ENCODE assay signal across 17 cellular contexts in the genomic region with DNA sequence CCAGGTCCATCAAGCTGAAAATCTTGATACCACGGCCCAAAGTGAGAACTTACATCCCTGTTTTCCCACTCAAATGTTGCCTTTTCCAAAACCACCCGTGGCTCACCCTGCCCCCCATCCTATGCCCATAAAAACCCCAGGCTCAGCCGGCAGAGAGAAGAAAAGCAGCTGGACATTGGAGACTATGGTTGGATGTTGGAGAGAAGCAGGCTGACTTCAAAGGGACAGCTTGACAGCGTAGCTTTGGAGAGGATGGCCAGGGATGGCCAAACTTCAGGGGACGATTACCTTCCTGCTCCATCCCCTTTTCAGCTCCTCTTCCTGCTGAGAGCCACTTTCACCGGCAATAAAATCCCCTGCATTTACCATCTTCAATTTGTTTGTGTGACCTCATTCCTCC. TPM values are rescaled to one million over a fixed set of nuclear protein-coding genes. Genes with fewer than 3 reads are reported as not detected.
DNase-seq lines count a peak whose midpoint lies in the region; ATAC-seq and TF ChIP-seq lines count a peak whose summit lies in the region.
"Had no signal": no experiment of that assay in that cellular context is flagged by ENCODE, and none has a peak within 500 bp of the region (broad histone marks: within the 10 kb centered on the region; RNA-seq: fewer than 3 reads in every experiment).

No MANE protein-coding gene starts in this region.

- no peak overlapping the region for H3K27ac Mint-ChIP-seq in CD4-positive, alpha-beta T cell
- H3K27ac Mint-ChIP-seq in endodermal cell (no peak overlapping the region), type B pancreatic cell (no peak overlapping the region)
- H3K27ac Mint-ChIP-seq: B cell; CD4-positive, CD25-positive, alpha-beta regulatory T cell had no signal

- 87 to 89% methylated on average over 3 to 5 of the region's 6 CpGs for WGBS in endodermal cell (ENCODE audit: insufficient coverage in 1 of 2, insufficient read length in 1 of 2), 2 experiments

- H3K4me1 ChIP-seq in endodermal cell (ENCODE audit: control insufficient read depth, insufficient read depth, low read length) (no peaks in the 10 kb centered on the region), vagina (peaks cover 12% of the 10 kb centered on the region)
- H3K4me1 ChIP-seq: HAP-1 had no signal

- H3K27me3 Mint-ChIP-seq in CD4-positive, alpha-beta T cell: no peaks in the 10 kb centered on the region
- H3K27me3 Mint-ChIP-seq in endodermal cell (ENCODE audit: insufficient read depth) (peaks cover 6% of the 10 kb centered on the region), type B pancreatic cell (peaks cover 5% of the 10 kb centered on the region)
- H3K27me3 Mint-ChIP-seq: CD4-positive, CD25-positive, alpha-beta regulatory T cell; CD8-positive, alpha-beta memory T cell had no signal

- H3K36me3 ChIP-seq in endodermal cell (ENCODE audit: control insufficient read depth, insufficient read depth, low read length): no peaks in the 10 kb centered on the region
- no peaks in the 10 kb centered on the region for H3K36me3 ChIP-seq in vagina
- H3K36me3 ChIP-seq: BLaER1, HAP-1 had no signal

- H3K4me1 Mint-ChIP-seq in CD4-positive, alpha-beta T cell (ENCODE audit: low read depth): peaks cover 9% of the 10 kb centered on the region
- H3K4me1 Mint-ChIP-seq in endodermal cell (peaks cover 8% of the 10 kb centered on the region), type B pancreatic cell (ENCODE audit: unreplicated experiment) (peaks cover 7% of the 10 kb centered on the region)

- H3K36me3 Mint-ChIP-seq in CD4-positive, alpha-beta T cell (ENCODE audit: low read depth): peaks cover 41% of the 10 kb centered on the region
- H3K36me3 Mint-ChIP-seq in endodermal cell (ENCODE audit: low read depth) (peaks cover 6% of the 10 kb centered on the region), type B pancreatic cell (peaks cover 6% of the 10 kb centered on the region)

- POLR2A ChIA-PET in CD4-positive, alpha-beta T cell (lab: Charles Lee): interaction anchor here (0.9 kb wide), 1 partner anchor 46 kb away, joined by 3 read pairs; no protein-coding TSS in a partner anchor

- CTCF ChIA-PET in CD4-positive, alpha-beta T cell (lab: Charles Lee): no interaction called here

- no peak for TF ChIP-seq POLR2A in vagina (IDR thresholded peaks at IDR 0.05)

- H3K27me3 ChIP-seq in CD4-positive, alpha-beta T cell (ENCODE audit: control insufficient read depth, insufficient read depth, low read length): no peaks in the 10 kb centered on the region
- H3K27me3 ChIP-seq in endodermal cell (ENCODE audit: control insufficient read depth, insufficient read depth, low read length, poor library complexity, severe bottlenecking) (no peaks in the 10 kb centered on the region), vagina (no peaks in the 10 kb centered on the region)
- H3K27me3 ChIP-seq: BLaER1 had no signal

- intact Hi-C loops in CD4-positive, alpha-beta T cell (cut with DNase I, micrococcal nuclease): no loop called here
- intact Hi-C loops in vagina (cut with DNase I): no loop called here

- H3K4me3 Mint-ChIP-seq in CD4-positive, alpha-beta T cell: peak overlapping the region; percentile 48
- H3K4me3 Mint-ChIP-seq in endodermal cell (no peak overlapping the region), type B pancreatic cell (no peak overlapping the region)
- H3K4me3 Mint-ChIP-seq: B cell had no signal

- H3K27ac ChIP-seq in CD4-positive, alpha-beta T cell (ENCODE audit: low read depth, low read length): no peak overlapping the region
- H3K27ac ChIP-seq in endodermal cell (ENCODE audit: low read depth, low read length) (no peak overlapping the region), vagina (no peak overlapping the region)
- H3K27ac ChIP-seq: 22Rv1, BLaER1, C4-2B had no signal

- DNase-seq in DMS53 (lab: John Stamatoyannopoulos, UW): peak; percentile 32
- no peak for DNase-seq in DMS53 treated with DMSO at 0.1 percent for 48 hours (lab: John Stamatoyannopoulos, UW; ENCODE audit: unreplicated experiment)
- no peak for DNase-seq in CD4-positive, alpha-beta T cell
- no peak for DNase-seq in endodermal cell
- peak; percentile 24 for DNase-seq in type B pancreatic cell (ENCODE audit: extremely low spot score, unreplicated experiment)
- no peak for DNase-seq in NCI-H2107 (lab: John Stamatoyannopoulos, UW)
- no peak for DNase-seq in vagina (ENCODE audit: extremely low spot score in 2 of 2)
- DNase-seq: CD4-positive, CD25-positive, alpha-beta regulatory T cell; CD8-positive, alpha-beta memory T cell; DMS 273 treated with DMSO at 0.1 percent for 48 hours; DND-41; GOT3 had no signal

- ATAC-seq in CD4-positive, alpha-beta T cell (ENCODE audit: poor library complexity): no peak

- H3K9me3 ChIP-seq in CD4-positive, alpha-beta T cell (ENCODE audit: control insufficient read depth, low read length): peaks cover 10% of the 10 kb centered on the region
- peaks cover 53% of the 10 kb centered on the region for H3K9me3 ChIP-seq in endodermal cell (ENCODE audit: control insufficient read depth, low read length)
- no peaks in the 10 kb centered on the region for H3K9me3 ChIP-seq in vagina

- peaks cover 10% of the 10 kb centered on the region for H3K9me3 Mint-ChIP-seq in CD4-positive, alpha-beta T cell
- H3K9me3 Mint-ChIP-seq in endodermal cell (peaks cover 72% of the 10 kb centered on the region), type B pancreatic cell (peaks cover 10% of the 10 kb centered on the region)

- H3K4me3 ChIP-seq in endodermal cell (ENCODE audit: low read length) (peak overlapping the region; percentile 40), vagina (no peak overlapping the region)
- H3K4me3 ChIP-seq: BLaER1, HAP-1 had no signal

- TF ChIP-seq CTCF in CD4-positive, alpha-beta T cell (IDR thresholded peaks at IDR 0.05): no peak
- TF ChIP-seq CTCF in endodermal cell (conservative IDR thresholded peaks at IDR 0.05) (no peak), type B pancreatic cell (conservative IDR thresholded peaks at IDR 0.05) (no peak), vagina (IDR thresholded peaks at IDR 0.05) (no peak)

- H3K9ac ChIP-seq in endodermal cell (ENCODE audit: extremely low read depth, low read length, poor library complexity, severe bottlenecking): no peak overlapping the region
- H3K9ac ChIP-seq: BLaER1 had no signal

RNA-seq across cellular contexts. Expression of a gene that starts 3.5 kb away (rescaled TPM):
- 1 to 10 TPM; 6.8 to 8.9 TPM for total RNA-seq in CD4-positive, alpha-beta T cell
- total RNA-seq in endodermal cell: 10 to 100 TPM; 30.2 to 32.1 TPM
- polyA plus RNA-seq in endodermal cell (2013, experiment 1 of 2): 4.6 TPM
- polyA plus RNA-seq in endodermal cell (2013, experiment 2 of 2): 5.4 TPM
- total RNA-seq in type B pancreatic cell (ENCODE audit: low replicate concordance): 5.8 and 6.5 TPM in 2 replicates
- total RNA-seq in vagina: 4.2 TPM

RNA-seq across cellular contexts. Expression of a gene that starts 32.6 kb away (rescaled TPM):
- 100 to 1,000 TPM; 221 to 229 TPM for total RNA-seq in CD4-positive, alpha-beta T cell
- total RNA-seq in endodermal cell (100 to 1,000 TPM; 115 to 137 TPM), type B pancreatic cell (ENCODE audit: low replicate concordance) (35.2 and 79.6 TPM in 2 replicates), vagina (61.9 TPM)
- 101 TPM for polyA plus RNA-seq in endodermal cell (2013, experiment 1 of 2)
- 87.3 TPM for polyA plus RNA-seq in endodermal cell (2013, experiment 2 of 2)

RNA-seq across cellular contexts. Expression of a gene that starts 40.8 kb away (rescaled TPM):
- 1 to 10 TPM in 1 of 2 experiments, under 1 TPM in 1; 0.84 to 1.1 TPM for total RNA-seq in CD4-positive, alpha-beta T cell
- total RNA-seq in endodermal cell: 1 to 10 TPM; 4.6 to 6.8 TPM
- polyA plus RNA-seq in endodermal cell (2013, experiment 1 of 2): 5.4 TPM
- 5.2 TPM for polyA plus RNA-seq in endodermal cell (2013, experiment 2 of 2)
- 4.0 and 6.9 TPM in 2 replicates for total RNA-seq in type B pancreatic cell (ENCODE audit: low replicate concordance)
- total RNA-seq in vagina: 2.5 TPM

Comparison
In these comparisons a context has a peak if more than half of its experiments do, and no peak if none do; other contexts are left out.
1. DNase-seq: peak in DMS53 (single experiment) and type B pancreatic cell (single experiment); none in DMS53 treated with DMSO at 0.1 percent for 48 hours (single experiment), CD4-positive, alpha-beta T cell (0 of 10), endodermal cell (single experiment), NCI-H2107 (single experiment) and vagina (0 of 2).